Comparison of ENCODE assay signal across 8 cellular contexts in genomic region chr6:162726997-162727346, GRCh38. TPM values are rescaled to one million over a fixed set of nuclear protein-coding genes. Genes with fewer than 3 reads are reported as not detected.
DNase-seq lines count a peak whose midpoint lies in the region; ATAC-seq and TF ChIP-seq lines count a peak whose summit lies in the region.

No MANE protein-coding gene starts in this region.

- RAD21 ChIA-PET in HCT116 (lab: Charles Lee; ENCODE audit: low non-redundant PET in 1 of 2, low total read pairs in 2 of 2, uncharacterized antibody in 2 of 2, unreplicated experiment in 2 of 2): no interaction called here

- peaks cover 12% of the 10 kb centered on the region for H3K4me1 ChIP-seq in CD8-positive, alpha-beta memory T cell (ENCODE audit: insufficient read depth, low read length)
- H3K4me1 ChIP-seq in HCT116 (ENCODE audit: control insufficient read depth in 1 of 2, insufficient read depth in 2 of 2, low read length in 2 of 2): peaks cover 0 to 9% of the 10 kb centered on the region in 2 experiments; a peak in 1 of 4 replicates
- no peaks in the 10 kb centered on the region for H3K4me1 ChIP-seq in SJCRH30

- peak overlapping the region; percentile 83 to 99 (median 93) for H3K4me3 Mint-ChIP-seq in CD8-positive, alpha-beta memory T cell
- H3K4me3 Mint-ChIP-seq in nephron progenitor cell: peak overlapping the region; percentile 90

- peaks cover 8 to 19% (median 18%) of the 10 kb centered on the region in 3 donors for H3K4me1 Mint-ChIP-seq in CD8-positive, alpha-beta memory T cell
- H3K4me1 Mint-ChIP-seq in nephron progenitor cell: peaks cover 45% of the 10 kb centered on the region

- peak overlapping the region; percentile 59 for H3K9ac ChIP-seq in HCT116 (ENCODE audit: low read length)

- no peak for TF ChIP-seq RAD21 in HCT116 (IDR thresholded peaks at IDR 0.05; ENCODE audit: low read depth)

- no peak overlapping the region for H2AFZ ChIP-seq in HCT116 (ENCODE audit: low read depth, low read length, poor library complexity, severe bottlenecking)

- H3K4me3 ChIP-seq in CD8-positive, alpha-beta memory T cell (ENCODE audit: low read length): peak overlapping the region; percentile 18
- H3K4me3 ChIP-seq in HCT116 (replicated peaks in 1 of 2; ENCODE audit: low read depth in 1 of 2, low read length in 2 of 2) (peak overlapping the region; percentile 43 to 61), SJCRH30 (peak overlapping the region; percentile 89), epithelial cell of proximal tubule (ENCODE audit: low read depth, low read length) (peak overlapping the region; percentile 85)

- no peaks in the 10 kb centered on the region for H3K36me3 ChIP-seq in CD8-positive, alpha-beta memory T cell (ENCODE audit: insufficient read depth, low read length)
- H3K36me3 ChIP-seq in HCT116 (ENCODE audit: control insufficient read depth in 1 of 2, insufficient read depth in 2 of 2, low read length in 2 of 2): no peaks in the 10 kb centered on the region
- no peaks in the 10 kb centered on the region for H3K36me3 ChIP-seq in SJCRH30

- POLR2A ChIA-PET in CD8-positive, alpha-beta memory T cell (lab: Charles Lee): no interaction called here
- POLR2A ChIA-PET in HCT116 (lab: Charles Lee): no interaction called here

- H3K9me3 Mint-ChIP-seq in CD8-positive, alpha-beta memory T cell: peaks cover 0 to 2% (median 0%) of the 10 kb centered on the region in 5 donors
- no peaks in the 10 kb centered on the region for H3K9me3 Mint-ChIP-seq in nephron progenitor cell

- no peaks in the 10 kb centered on the region for H3K27me3 ChIP-seq in CD8-positive, alpha-beta memory T cell (ENCODE audit: insufficient read depth, low read length, poor library complexity, severe bottlenecking)
- H3K27me3 ChIP-seq in HCT116 (ENCODE audit: insufficient read depth, low read length) (no peaks in the 10 kb centered on the region), SJCRH30 (peaks cover 4% of the 10 kb centered on the region; the same call in 1 of the 2 replicates)

- H3K9me3 ChIP-seq in CD8-positive, alpha-beta memory T cell (ENCODE audit: low read length): no peaks in the 10 kb centered on the region
- H3K9me3 ChIP-seq in HCT116 (ENCODE audit: control insufficient read depth in 1 of 2, insufficient read depth in 1 of 2, low read depth in 1 of 2, low read length in 2 of 2): no peaks in the 10 kb centered on the region; a peak in 1 of 4 replicates
- H3K9me3 ChIP-seq in SJCRH30 (replicated peaks): no peaks in the 10 kb centered on the region

- TF ChIP-seq POLR2A in HCT116 (IDR thresholded peaks at IDR 0.05; ENCODE audit: borderline replicate concordance, extremely low read depth, insufficient read depth, insufficient read length): no peak

- CTCF ChIA-PET in CD8-positive, alpha-beta memory T cell (lab: Charles Lee): no interaction called here
- CTCF ChIA-PET in HCT116 (lab: Charles Lee): no interaction called here

- TF ChIP-seq CTCF in HCT116 (IDR thresholded peaks at IDR 0.05 in 2 of 3, conservative IDR thresholded peaks at IDR 0.05 in 1 of 3; ENCODE audit: borderline replicate concordance in 1 of 3, insufficient read depth in 1 of 3, low read depth in 2 of 3, low read length in 2 of 3) (no peak), epithelial cell of proximal tubule (conservative IDR thresholded peaks at IDR 0.05; ENCODE audit: low read depth, low read length) (no peak), nephron progenitor cell (IDR thresholded peaks at IDR 0.05) (no peak)

- no peaks in the 10 kb centered on the region for H4K20me1 ChIP-seq in HCT116 (ENCODE audit: insufficient read depth)

- peak; percentile 18 for ATAC-seq in HCT116

- intact Hi-C loops in HCT116 (cut with micrococcal nuclease): no loop called here

- H3K27ac Mint-ChIP-seq in CD8-positive, alpha-beta memory T cell: peak overlapping the region; percentile 84 to 96 (median 93)
- H3K27ac Mint-ChIP-seq in nephron progenitor cell: peak overlapping the region; percentile 67

- H3K9me2 ChIP-seq in HCT116 (ENCODE audit: insufficient read depth): no peaks in the 10 kb centered on the region

- H3K79me2 ChIP-seq in HCT116 (ENCODE audit: insufficient read depth, low read length): no peaks in the 10 kb centered on the region

- H3K27ac ChIP-seq in CD8-positive, alpha-beta memory T cell (ENCODE audit: low read depth, low read length): peak overlapping the region; percentile 64
- H3K27ac ChIP-seq in HCT116 (ENCODE audit: low read depth, low read length) (no peak overlapping the region; the same call in 1 of the 2 replicates), SJCRH30 (no peak overlapping the region)

- no TSS peak for BruUV-seq in HCT116 (replicated peaks; lab: Mats Ljungman, UMichigan)

- DNase-seq in CD8-positive, alpha-beta memory T cell: peak in 1 of 5 donors; percentile 47
- DNase-seq in HCT116 (ENCODE audit: low read depth, low spot score) (no peak), SJCRH30 (peak in 1 of 2 experiments; percentile 24), epithelial cell of proximal tubule (ENCODE audit: low read depth) (no peak), nephron progenitor cell (no peak), NCI-H2196 (lab: John Stamatoyannopoulos, UW; ENCODE audit: unreplicated experiment) (no peak), UCSD-AML1 (lab: John Stamatoyannopoulos, UW; ENCODE audit: unreplicated experiment) (no peak), midbrain (lab: John Stamatoyannopoulos, UW) (no peak)

- peaks cover 0 to 1% (median 0%) of the 10 kb centered on the region in 3 donors for H3K36me3 Mint-ChIP-seq in CD8-positive, alpha-beta memory T cell
- H3K36me3 Mint-ChIP-seq in nephron progenitor cell (ENCODE audit: low read depth): no peaks in the 10 kb centered on the region

- H3K4me2 ChIP-seq in HCT116 (ENCODE audit: low read length): peak overlapping the region; percentile 71

- H3K27me3 Mint-ChIP-seq in CD8-positive, alpha-beta memory T cell: peaks cover 4 to 9% of the 10 kb centered on the region in 2 donors
- H3K27me3 Mint-ChIP-seq in nephron progenitor cell (ENCODE audit: low read depth, poor library complexity): peaks cover 3% of the 10 kb centered on the region

TF ChIP-seq in HCT116, 20 proteins besides CTCF, POLR2A, EP300 and RAD21:
- no peak for TF ChIP-seq EZH2 (IDR thresholded peaks at IDR 0.05)
- no peak for TF ChIP-seq ZNF274 (IDR thresholded peaks at IDR 0.05; ENCODE audit: low read depth, low read length)
- TF ChIP-seq TCF7L2 (IDR thresholded peaks at IDR 0.05; ENCODE audit: borderline replicate concordance, extremely low read depth, insufficient read depth, insufficient read length): no peak
- no peak for TF ChIP-seq EZH2phosphoT487 (IDR thresholded peaks at IDR 0.05; ENCODE audit: borderline replicate concordance)

RNA-seq across cellular contexts. Expression of gene PRKN, which starts 0.6 kb away (rescaled TPM):
- under 1 TPM; 0.22 to 0.55 TPM for total RNA-seq in CD8-positive, alpha-beta memory T cell
- polyA plus RNA-seq in CD8-positive, alpha-beta memory T cell: 1.0 TPM
- total RNA-seq in HCT116 (2021; ENCODE audit: unreplicated experiment) (2.6 TPM), epithelial cell of proximal tubule (0.07 and 0.58 TPM in 2 replicates)
- 0.42 and 0.66 TPM in 2 replicates for polyA plus RNA-seq in HCT116 (2012)
- total RNA-seq in SJCRH30 (2014; rRNA removed; shearing (Covaris generic)): not detected in 2 replicates

RNA-seq across cellular contexts. Expression of gene PACRG, which starts 0.8 kb away (rescaled TPM):
- total RNA-seq in CD8-positive, alpha-beta memory T cell: not detected
- polyA plus RNA-seq in CD8-positive, alpha-beta memory T cell: not detected
- total RNA-seq in HCT116 (2021; ENCODE audit: unreplicated experiment): 0.71 TPM
- polyA plus RNA-seq in HCT116 (2012): 0.07 and 1.6 TPM in 2 replicates
- total RNA-seq in SJCRH30 (2014; rRNA removed; shearing (Covaris generic)): not detected in 2 replicates
- total RNA-seq in epithelial cell of proximal tubule: 0.12 and 0.29 TPM in 2 replicates

Comparison
In these comparisons a context has a peak if more than half of its experiments do, and no peak if none do; other contexts are left out.
1. H3K4me3 ChIP-seq: peak in every context shown above with its lines; median percentile 89 in SJCRH30; 85 in epithelial cell of proximal tubule; 52 in HCT116; 18 in CD8-positive, alpha-beta memory T cell.